In the genomic region with DNA sequence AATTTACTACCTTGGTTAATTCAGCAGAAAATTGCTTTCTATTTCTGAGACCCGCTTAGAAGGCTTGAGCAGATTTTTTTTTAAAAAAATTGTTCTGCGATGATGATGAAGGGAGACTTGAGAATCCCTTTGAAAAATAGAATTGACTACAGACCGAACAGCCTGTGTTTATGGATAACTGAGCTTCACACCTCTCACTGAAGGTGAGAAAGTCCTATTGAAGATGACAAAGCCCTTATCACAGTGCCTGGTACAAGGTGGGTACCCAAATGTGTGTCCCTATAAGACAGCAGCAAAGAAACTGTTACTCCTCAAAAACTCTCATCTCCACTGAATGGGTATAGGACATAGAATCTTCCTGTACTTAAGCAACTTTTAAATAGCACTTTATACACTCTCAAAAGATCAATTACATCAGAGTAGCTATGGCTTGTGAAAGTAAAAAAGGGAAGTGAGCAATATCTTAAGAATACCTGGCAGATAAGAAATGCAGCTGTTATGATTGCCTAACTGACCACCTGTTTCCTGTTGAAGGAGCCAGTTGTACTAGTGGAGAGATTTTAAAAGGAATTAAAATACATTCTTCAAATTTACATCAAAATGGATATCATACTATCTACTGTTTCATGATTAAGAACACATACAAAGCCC, we compare ENCODE assay signal across 10 cellular contexts.
DNase-seq lines count a peak whose midpoint lies in the region; ATAC-seq, FAIRE-seq and TF ChIP-seq lines count a peak whose summit lies in the region.
"Had no signal": no experiment of that assay in that cellular context is flagged by ENCODE, and none has a peak within 500 bp of the region (broad histone marks: within the 10 kb centered on the region; RNA-seq: fewer than 3 reads in every experiment).

No MANE protein-coding gene starts in this region.

- no peak for TF ChIP-seq POLR2A in gastrocnemius medialis (IDR thresholded peaks at IDR 0.05)

- H3K27me3 Mint-ChIP-seq in activated naive CD8-positive, alpha-beta T cell treated with anti-CD3 and anti-CD28 coated beads, Interleukin-2, amount 50 U/mL, for 24 hours: no peaks in the 10 kb centered on the region

- H3K36me3 ChIP-seq in gastrocnemius medialis (no peaks in the 10 kb centered on the region), SJCRH30 (no peaks in the 10 kb centered on the region)

- no peaks in the 10 kb centered on the region for H3K36me3 Mint-ChIP-seq in activated naive CD8-positive, alpha-beta T cell treated with anti-CD3 and anti-CD28 coated beads, Interleukin-2, amount 50 U/mL, for 24 hours (ENCODE audit: low read depth)

- H3K4me1 ChIP-seq in gastrocnemius medialis (no peaks in the 10 kb centered on the region), SJCRH30 (peaks cover 6% of the 10 kb centered on the region; the same call in 1 of the 2 replicates)

- H3K4me3 ChIP-seq in gastrocnemius medialis (no peak overlapping the region), SJCRH30 (no peak overlapping the region)

- peaks cover 3% of the 10 kb centered on the region for H3K4me1 Mint-ChIP-seq in activated naive CD8-positive, alpha-beta T cell treated with anti-CD3 and anti-CD28 coated beads, Interleukin-2, amount 50 U/mL, for 24 hours
- H3K4me1 Mint-ChIP-seq: neural crest cell had no signal

- ATAC-seq in GM19372 (IDR thresholded peaks at IDR 0.05; ENCODE audit: low read depth, unreplicated experiment): peak; percentile 100
- peak; percentile 100 for ATAC-seq in HG03066 (IDR thresholded peaks at IDR 0.05; ENCODE audit: low read depth, unreplicated experiment)
- ATAC-seq in gastrocnemius medialis: no peak
- no peak for ATAC-seq in activated naive CD8-positive, alpha-beta T cell treated with anti-CD3 and anti-CD28 coated beads, Interleukin-2, amount 50 U/mL, for 24 hours
- ATAC-seq: HCT116 had no signal

- H3K27me3 ChIP-seq in gastrocnemius medialis (no peaks in the 10 kb centered on the region), SJCRH30 (no peaks in the 10 kb centered on the region)

- DNase-seq in OCI-M1 (lab: John Stamatoyannopoulos, UW) (peak; percentile 61), non-pigmented ciliary epithelial cell (ENCODE audit: low read depth) (peak; percentile 44), gastrocnemius medialis (no peak), frontal cortex (ENCODE audit: low spot score in 2 of 2) (no peak), SJCRH30 (no peak)
- DNase-seq in activated naive CD8-positive, alpha-beta T cell treated with anti-CD3 and anti-CD28 coated beads, Interleukin-2, amount 50 U/mL, for 24 hours: no peak

- no peak overlapping the region for H3K4me3 Mint-ChIP-seq in activated naive CD8-positive, alpha-beta T cell treated with anti-CD3 and anti-CD28 coated beads, Interleukin-2, amount 50 U/mL, for 24 hours
- H3K4me3 Mint-ChIP-seq: neural crest cell had no signal

- FAIRE-seq in frontal cortex (lab: Jason Lieb, UNC): no peak

- in situ Hi-C loops in gastrocnemius medialis (cut with MboI; ENCODE audit: low sequenced_read_pairs in 4 of 4): no loop called here

- intact Hi-C loops in gastrocnemius medialis (cut with DNase I; ENCODE audit: low total_unique reads): no loop called here

- H3K27ac ChIP-seq in gastrocnemius medialis: no peak overlapping the region
- H3K27ac ChIP-seq in SJCRH30: no peak overlapping the region

- H3K9me3 Mint-ChIP-seq in activated naive CD8-positive, alpha-beta T cell treated with anti-CD3 and anti-CD28 coated beads, Interleukin-2, amount 50 U/mL, for 24 hours: peaks cover 20% of the 10 kb centered on the region

- no peaks in the 10 kb centered on the region for H3K9me3 ChIP-seq in gastrocnemius medialis
- no peaks in the 10 kb centered on the region; the same call in 1 of the 2 replicates for H3K9me3 ChIP-seq in SJCRH30 (replicated peaks)

- H3K27ac Mint-ChIP-seq in activated naive CD8-positive, alpha-beta T cell treated with anti-CD3 and anti-CD28 coated beads, Interleukin-2, amount 50 U/mL, for 24 hours: no peak overlapping the region

- no peak for TF ChIP-seq CTCF in gastrocnemius medialis (IDR thresholded peaks at IDR 0.05 in 4 of 5, conservative IDR thresholded peaks at IDR 0.05 in 1 of 5)

Comparison
In these comparisons a context has a peak if more than half of its experiments do, and no peak if none do; other contexts are left out.
1. ATAC-seq: peak in GM19372 (single experiment) and HG03066 (single experiment); none in gastrocnemius medialis (0 of 2) and activated naive CD8-positive, alpha-beta T cell treated with anti-CD3 and anti-CD28 coated beads, Interleukin-2, amount 50 U/mL, for 24 hours (single experiment).
2. DNase-seq: peak in OCI-M1 (single experiment) and non-pigmented ciliary epithelial cell (single experiment); none in gastrocnemius medialis (0 of 2), frontal cortex (0 of 2), activated naive CD8-positive, alpha-beta T cell treated with anti-CD3 and anti-CD28 coated beads, Interleukin-2, amount 50 U/mL, for 24 hours (single experiment) and SJCRH30 (0 of 2).